ENCODE assay signal across 13 cellular contexts in the genomic region with DNA sequence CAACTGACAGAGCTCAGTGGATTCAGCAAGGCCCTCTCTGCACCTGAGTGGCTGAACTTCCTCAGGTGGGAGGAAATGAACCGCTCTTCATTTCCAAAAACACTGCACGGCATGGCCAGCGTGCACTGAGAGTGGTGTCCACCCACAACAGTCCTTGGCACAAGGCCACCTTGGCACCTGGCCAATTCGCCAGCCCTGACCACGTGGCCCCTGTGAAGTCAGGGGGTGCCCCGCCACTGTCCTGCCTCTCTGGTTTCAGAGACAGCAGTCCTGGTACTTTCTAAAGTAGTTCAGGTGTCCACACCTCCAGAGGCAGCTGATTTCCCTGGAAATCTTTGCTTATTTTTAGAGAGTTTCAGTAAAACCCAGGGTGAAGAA.
DNase-seq lines count a peak whose midpoint lies in the region; ATAC-seq and TF ChIP-seq lines count a peak whose summit lies in the region.
"Had no signal": no experiment of that assay in that cellular context is flagged by ENCODE, and none has a peak within 500 bp of the region (broad histone marks: within the 10 kb centered on the region; RNA-seq: fewer than 3 reads in every experiment).

No MANE protein-coding gene starts in this region.

- no peak overlapping the region for H3K4me3 ChIP-seq in fibroblast of pulmonary artery (replicated peaks; ENCODE audit: low read depth, low read length)
- H3K4me3 ChIP-seq: BLaER1 had no signal

- ATAC-seq in HG03565 (IDR thresholded peaks at IDR 0.05; ENCODE audit: unreplicated experiment): no peak
- ATAC-seq in GM19035 (IDR thresholded peaks at IDR 0.05; ENCODE audit: unreplicated experiment): no peak

- no peak for TF ChIP-seq CTCF in fibroblast of pulmonary artery (IDR thresholded peaks at IDR 0.05; ENCODE audit: low read length, missing control alignments)

- DNase-seq in COR-L47 (lab: John Stamatoyannopoulos, UW) (peak; percentile 15), NCI-H2196 (lab: John Stamatoyannopoulos, UW; ENCODE audit: unreplicated experiment) (peak; percentile 62), fibroblast of pulmonary artery (ENCODE audit: low read depth) (peak; percentile 9), nucleus accumbens (lab: John Stamatoyannopoulos, UW) (peak in 35 of 56 donors; percentile 5 to 70 (median 28)), DMS53 (lab: John Stamatoyannopoulos, UW) (no peak), SW480 (ENCODE audit: low spot score) (no peak)
- DNase-seq: activated CD4-positive, alpha-beta T cell treated with anti-CD3 and anti-CD28 coated beads, Interleukin-2, amount 50 U/mL, for 48 hours; NCI-H1105 treated with DMSO at 0.1 percent for 48 hours; NCI-H524; stimulated activated naive CD4-positive, alpha-beta T cell had no signal

Comparison
In these comparisons a context has a peak if more than half of its experiments do, and no peak if none do; other contexts are left out.
1. DNase-seq: peak in COR-L47 (single experiment), NCI-H2196 (single experiment), fibroblast of pulmonary artery (single experiment) and nucleus accumbens (35 of 56); none in DMS53 (single experiment) and SW480 (single experiment).